In genomic region chr1:221824025-221824424, GRCh38 we compare ENCODE assay signal across 11 cellular contexts.
DNase-seq lines count a peak whose midpoint lies in the region; ATAC-seq, FAIRE-seq and TF ChIP-seq lines count a peak whose summit lies in the region.
"Had no signal": no experiment of that assay in that cellular context is flagged by ENCODE, and none has a peak within 500 bp of the region (broad histone marks: within the 10 kb centered on the region; RNA-seq: fewer than 3 reads in every experiment).

No MANE protein-coding gene starts in this region.

- no peaks in the 10 kb centered on the region for H3K9me2 ChIP-seq in MM.1S (replicated peaks; ENCODE audit: insufficient read depth, low read length)

- CTCF ChIA-PET in endothelial cell of umbilical vein (lab: Charles Lee) = interaction anchor here (1.1 kb wide), 1 partner anchor 83 kb away, joined by 3 read pairs; no protein-coding TSS in a partner anchor

- H3K4me1 Mint-ChIP-seq in endodermal cell = peaks cover 21% of the 10 kb centered on the region

- intact Hi-C loops in endothelial cell of umbilical vein (cut with micrococcal nuclease) = no loop called here

- H3K9ac ChIP-seq in endothelial cell of umbilical vein (replicated peaks; ENCODE audit: extremely low read depth, insufficient read depth, low read length) (no peak overlapping the region), endodermal cell (ENCODE audit: extremely low read depth, low read length, poor library complexity, severe bottlenecking) (no peak overlapping the region), MM.1S (ENCODE audit: low read length) (no peak overlapping the region)

- H3K79me2 ChIP-seq in endothelial cell of umbilical vein (ENCODE audit: control insufficient read depth, insufficient read depth, low read length) = no peaks in the 10 kb centered on the region
- no peaks in the 10 kb centered on the region for H3K79me2 ChIP-seq in MM.1S (ENCODE audit: low read length)

- H3K27ac Mint-ChIP-seq in endodermal cell = no peak overlapping the region

- H3K9me1 ChIP-seq in endothelial cell of umbilical vein (replicated peaks; ENCODE audit: control insufficient read depth, extremely low read depth, insufficient read depth, low read length) = no peaks in the 10 kb centered on the region

- no peak for TF ChIP-seq CTCF in endothelial cell of umbilical vein (IDR thresholded peaks at IDR 0.05; ENCODE audit: extremely low read depth in 1 of 2, insufficient read depth in 1 of 2, low read depth in 1 of 2, low read length in 2 of 2)
- no peak for TF ChIP-seq CTCF in endodermal cell (conservative IDR thresholded peaks at IDR 0.05)
- TF ChIP-seq CTCF in MM.1S (IDR thresholded peaks at IDR 0.05; ENCODE audit: low read length) = no peak

- H3K27me3 Mint-ChIP-seq in endodermal cell (ENCODE audit: insufficient read depth) = peaks cover 15% of the 10 kb centered on the region

- H2AFZ ChIP-seq in endothelial cell of umbilical vein (ENCODE audit: low read depth, low read length) (no peak overlapping the region), MM.1S (ENCODE audit: low read length) (no peak overlapping the region)

- BruUV-seq in endothelial cell of umbilical vein (replicated peaks; lab: Mats Ljungman, UMichigan) = no TSS peak

- H3K36me3 ChIP-seq in endothelial cell of umbilical vein (ENCODE audit: control insufficient read depth in 2 of 2, extremely low read depth in 1 of 2, insufficient read depth in 2 of 2, low read length in 2 of 2) = no peaks in the 10 kb centered on the region
- no peaks in the 10 kb centered on the region for H3K36me3 ChIP-seq in endodermal cell (ENCODE audit: control insufficient read depth, insufficient read depth, low read length)
- no peaks in the 10 kb centered on the region for H3K36me3 ChIP-seq in MM.1S (replicated peaks; ENCODE audit: insufficient read depth, low read length)

- H3K4me1 ChIP-seq in endothelial cell of umbilical vein (ENCODE audit: control insufficient read depth, extremely low read depth, insufficient read depth, low read length) (peaks cover 30% of the 10 kb centered on the region), endodermal cell (ENCODE audit: control insufficient read depth, insufficient read depth, low read length) (no peaks in the 10 kb centered on the region), MM.1S (ENCODE audit: low read length) (peaks cover 6% of the 10 kb centered on the region)

- H3F3A ChIP-seq in MM.1S (ENCODE audit: insufficient read depth, low read length) = no peaks in the 10 kb centered on the region

- H3K9me3 ChIP-seq in endothelial cell of umbilical vein (replicated peaks; ENCODE audit: control insufficient read depth, insufficient read depth, low read length) = no peaks in the 10 kb centered on the region
- peaks cover 8% of the 10 kb centered on the region for H3K9me3 ChIP-seq in endodermal cell (ENCODE audit: control insufficient read depth, low read length)
- H3K9me3 ChIP-seq in MM.1S (replicated peaks; ENCODE audit: insufficient read depth, low read length) = no peaks in the 10 kb centered on the region

- no peak for TF ChIP-seq POLR2A in endothelial cell of umbilical vein (IDR thresholded peaks at IDR 0.05; ENCODE audit: low read depth, low read length)

- no peak overlapping the region for H3K4me3 ChIP-seq in endothelial cell of umbilical vein (replicated peaks in 1 of 3; ENCODE audit: insufficient read depth in 1 of 3, low read depth in 1 of 3, low read length in 3 of 3)
- no peak overlapping the region for H3K4me3 ChIP-seq in endodermal cell (ENCODE audit: low read length)
- no peak overlapping the region for H3K4me3 ChIP-seq in MM.1S (ENCODE audit: low read length)

- peaks cover 9% of the 10 kb centered on the region for H3K9me3 Mint-ChIP-seq in endodermal cell

- in situ Hi-C loops in Caki2 (cut with HindIII; ENCODE audit: low pct_unique_long_range_greater_than_20kb, low sequenced_read_pairs) = no loop called here

- FAIRE-seq in endothelial cell of umbilical vein (lab: Jason Lieb, UNC) = peak; percentile 93
- FAIRE-seq: TTC549 had no signal

- H3K27ac ChIP-seq in endothelial cell of umbilical vein (ENCODE audit: insufficient read depth, low read depth, low read length) (no peak overlapping the region), endodermal cell (ENCODE audit: low read depth, low read length) (no peak overlapping the region), MM.1S (ENCODE audit: low read length) (no peak overlapping the region)

- H3K36me3 Mint-ChIP-seq in endodermal cell (ENCODE audit: low read depth) = no peaks in the 10 kb centered on the region

- DNase-seq in Caki2 (ENCODE audit: low read depth) (peak; percentile 85), endothelial cell of umbilical vein (ENCODE audit: low read depth, low spot score) (peak; percentile 85), endodermal cell (no peak), NCI-H2171 treated with DMSO at 0.1 percent for 48 hours (lab: John Stamatoyannopoulos, UW) (no peak), NCI-H2081 treated with DMSO at 0.1 percent for 48 hours (lab: John Stamatoyannopoulos, UW) (no peak), MM.1S (no peak)
- DNase-seq: left colon, NCI-H526 treated with DMSO at 0.1 percent for 48 hours had no signal

- no peak overlapping the region for H3K4me3 Mint-ChIP-seq in endodermal cell

- ATAC-seq in GM19035 (IDR thresholded peaks at IDR 0.05; ENCODE audit: unreplicated experiment) (peak; percentile 40), HG03558 (IDR thresholded peaks at IDR 0.05; ENCODE audit: extremely low read depth, unreplicated experiment) (peak; percentile 37)
- ATAC-seq: left colon had no signal

- H3K27me3 ChIP-seq in endothelial cell of umbilical vein (ENCODE audit: control insufficient read depth in 2 of 2, insufficient read depth in 2 of 2, low read length in 2 of 2) (no peaks in the 10 kb centered on the region), endodermal cell (ENCODE audit: control insufficient read depth, insufficient read depth, low read length, poor library complexity, severe bottlenecking) (no peaks in the 10 kb centered on the region), MM.1S (replicated peaks; ENCODE audit: insufficient read depth, low read length) (no peaks in the 10 kb centered on the region)

- dilution Hi-C loops in endothelial cell of umbilical vein (cut with MboI; ENCODE audit: extremely low pct_ligation_motif_present, low sequenced_read_pairs) = no loop called here

- 93 to 100% methylated on average over 2 of the region's 2 CpGs for WGBS in endodermal cell (ENCODE audit: insufficient coverage in 1 of 2, insufficient read length in 1 of 2), 2 experiments

- H3K4me2 ChIP-seq in endothelial cell of umbilical vein (ENCODE audit: insufficient read depth, low read length) (no peak overlapping the region), MM.1S (ENCODE audit: low read depth, low read length) (no peak overlapping the region)

- H4K20me1 ChIP-seq in endothelial cell of umbilical vein (replicated peaks; ENCODE audit: control insufficient read depth, extremely low read depth, insufficient read depth, low read length) = no peaks in the 10 kb centered on the region
- H4K20me1 ChIP-seq in MM.1S (ENCODE audit: insufficient read depth, low read length) = no peaks in the 10 kb centered on the region

- POLR2A ChIA-PET in endothelial cell of umbilical vein (lab: Charles Lee) = no interaction called here

TF ChIP-seq in endothelial cell of umbilical vein, 7 proteins besides CTCF, POLR2A, EP300 and RAD21:
- peak; percentile 37 for TF ChIP-seq POLR2AphosphoS5 (IDR thresholded peaks at IDR 0.05; ENCODE audit: insufficient read depth, low read depth, low read length)
- peak; percentile 82 for TF ChIP-seq FOS (IDR thresholded peaks at IDR 0.05; ENCODE audit: borderline replicate concordance, insufficient read depth, low read length)
- TF ChIP-seq MAX (IDR thresholded peaks at IDR 0.05; ENCODE audit: insufficient read depth, insufficient read length) = no peak
- peak; percentile 68 for TF ChIP-seq JUN (IDR thresholded peaks at IDR 0.05; ENCODE audit: borderline replicate concordance, insufficient read depth, insufficient read length, low read depth)

Comparison
In these comparisons a context has a peak if more than half of its experiments do, and no peak if none do; other contexts are left out.
1. DNase-seq: peak in Caki2 (single experiment) and endothelial cell of umbilical vein (single experiment); none in endodermal cell (single experiment), NCI-H2171 treated with DMSO at 0.1 percent for 48 hours (single experiment), NCI-H2081 treated with DMSO at 0.1 percent for 48 hours (single experiment) and MM.1S (single experiment).